In the genomic region with DNA sequence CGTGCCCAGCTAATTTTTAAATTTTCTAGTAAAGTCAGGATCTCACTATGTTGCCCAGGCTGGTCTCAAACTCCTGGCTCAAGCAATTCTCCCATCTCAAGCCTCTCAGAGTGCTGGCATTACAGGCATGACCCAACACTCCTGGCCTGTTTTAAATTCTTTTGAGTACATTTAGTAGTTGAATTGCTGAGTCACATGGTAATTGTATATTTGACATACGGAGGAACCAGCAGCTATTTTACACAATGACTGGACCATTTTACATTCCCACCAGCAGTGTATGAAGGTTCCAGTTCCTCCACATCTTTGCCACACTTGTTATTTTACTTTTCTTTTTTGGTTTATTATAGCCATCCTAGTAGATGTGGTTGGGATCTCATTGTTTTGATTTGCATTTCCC, we compare ENCODE assay signal across 13 cellular contexts. TPM values are rescaled to one million over a fixed set of nuclear protein-coding genes. Genes with fewer than 3 reads are reported as not detected.
A peak's percentile ranks its signal among the peaks of the same experiment; 100 is the strongest.
DNase-seq lines count a peak whose midpoint lies in the region; ATAC-seq and TF ChIP-seq lines count a peak whose summit lies in the region.
"Had no signal": no experiment of that assay in that cellular context is flagged by ENCODE, and none has a peak within 500 bp of the region (broad histone marks: within the 10 kb centered on the region; RNA-seq: fewer than 3 reads in every experiment).

No MANE protein-coding gene starts in this region.

- peaks cover 14% of the 10 kb centered on the region for H3K36me3 Mint-ChIP-seq in type B pancreatic cell

- no peaks in the 10 kb centered on the region for H3K4me1 Mint-ChIP-seq in type B pancreatic cell (ENCODE audit: unreplicated experiment)
- H3K4me1 Mint-ChIP-seq: H9 had no signal

- no peak overlapping the region for H3K4me3 Mint-ChIP-seq in type B pancreatic cell
- H3K4me3 Mint-ChIP-seq: CD14-positive monocyte; CD8-positive, alpha-beta T cell; H9 had no signal

- no peak overlapping the region for H3K27ac Mint-ChIP-seq in type B pancreatic cell
- H3K27ac Mint-ChIP-seq: CD8-positive, alpha-beta T cell; H9 had no signal

- no peaks in the 10 kb centered on the region for H3K9me3 Mint-ChIP-seq in type B pancreatic cell
- H3K9me3 Mint-ChIP-seq: CD14-positive monocyte; CD8-positive, alpha-beta T cell; H9 had no signal

- ATAC-seq in GM19328 (IDR thresholded peaks at IDR 0.05; ENCODE audit: unreplicated experiment): no peak
- ATAC-seq: CD8-positive, alpha-beta T cell had no signal

- H3K27me3 Mint-ChIP-seq in type B pancreatic cell: no peaks in the 10 kb centered on the region

- peak; percentile 47 for DNase-seq in EH (ENCODE audit: low read depth)
- DNase-seq in HCEC 1CT: peak; percentile 28
- DNase-seq in fibroblast of gingiva (ENCODE audit: low read depth): peak; percentile 17
- no peak for DNase-seq in type B pancreatic cell (ENCODE audit: extremely low spot score, unreplicated experiment)
- no peak for DNase-seq in middle frontal gyrus (ENCODE audit: extremely low spot score, low spot score)
- DNase-seq: CD8-positive, alpha-beta T cell; COR-L47; DND-41; GOT3; H9; KG1 had no signal

- TF ChIP-seq CTCF in type B pancreatic cell (conservative IDR thresholded peaks at IDR 0.05): no peak

RNA-seq across cellular contexts. Expression of gene RHOT1, which starts 43.6 kb away (rescaled TPM):
- total RNA-seq in type B pancreatic cell (ENCODE audit: low replicate concordance): 24.3 and 26.2 TPM in 2 replicates

Comparison
In these comparisons a context has a peak if more than half of its experiments do, and no peak if none do; other contexts are left out.
1. DNase-seq: peak in EH (single experiment), HCEC 1CT (single experiment) and fibroblast of gingiva (single experiment); none in type B pancreatic cell (single experiment) and middle frontal gyrus (single experiment).